ENCODE assay signal across 9 cellular contexts in the genomic region with DNA sequence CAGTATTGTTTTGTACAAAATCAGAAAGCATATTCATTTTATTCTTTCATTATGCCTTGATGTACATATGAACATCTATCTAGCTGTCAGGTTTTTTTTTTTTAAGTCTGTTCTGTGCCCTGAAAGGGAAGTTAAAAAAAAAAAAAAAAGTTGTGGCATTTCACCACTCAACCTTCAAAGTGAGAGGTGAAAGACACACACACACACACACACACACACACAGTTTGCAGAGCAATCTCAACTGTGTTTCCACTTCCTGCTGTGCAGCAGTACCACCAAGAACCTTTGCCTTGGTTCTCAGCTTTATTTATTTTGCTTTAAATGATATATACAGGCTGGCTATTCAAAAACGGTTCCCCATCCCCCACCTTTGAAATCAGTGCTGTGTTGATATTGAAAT.
DNase-seq lines count a peak whose midpoint lies in the region; ATAC-seq lines count a peak whose summit lies in the region.
"Had no signal": no experiment of that assay in that cellular context is flagged by ENCODE, and none has a peak within 500 bp of the region (broad histone marks: within the 10 kb centered on the region; RNA-seq: fewer than 3 reads in every experiment).

No MANE protein-coding gene starts in this region.

- no peaks in the 10 kb centered on the region for H3K36me3 Mint-ChIP-seq in activated naive CD8-positive, alpha-beta T cell treated with anti-CD3 and anti-CD28 coated beads for 36 hours

- peaks cover 1% of the 10 kb centered on the region for H3K9me3 Mint-ChIP-seq in activated naive CD8-positive, alpha-beta T cell treated with anti-CD3 and anti-CD28 coated beads for 36 hours

- H3K27me3 Mint-ChIP-seq in activated naive CD8-positive, alpha-beta T cell treated with anti-CD3 and anti-CD28 coated beads for 36 hours = no peaks in the 10 kb centered on the region

- peak; percentile 57 for DNase-seq in activated CD4-positive, alpha-beta T cell treated with anti-CD3 and anti-CD28 coated beads for 48 hours
- no peak for DNase-seq in activated CD4-positive, alpha-beta T cell treated with anti-CD3 and anti-CD28 coated beads, Interleukin-2, amount 50 U/mL, for 48 hours
- peak; percentile 18 for DNase-seq in T follicular helper cell (ENCODE audit: low read depth)
- peak; percentile 26 for DNase-seq in activated naive CD8-positive, alpha-beta T cell treated with anti-CD3 and anti-CD28 coated beads for 36 hours
- DNase-seq in stimulated activated CD4-positive, alpha-beta T cell treated with anti-CD3 and anti-CD28 coated beads, Interleukin-4, amount 100 ng/mL, for 1 hour = peak; percentile 22
- DNase-seq in NOMO-1 (lab: John Stamatoyannopoulos, UW; ENCODE audit: unreplicated experiment in 2 of 2) = no peak
- DNase-seq in dedifferentiated amniotic fluid mesenchymal stem cell (ENCODE audit: extremely low spot score) = no peak
- DNase-seq: head of caudate nucleus had no signal

- H3K4me3 Mint-ChIP-seq in activated naive CD8-positive, alpha-beta T cell treated with anti-CD3 and anti-CD28 coated beads for 36 hours = no peak overlapping the region

- H3K27ac Mint-ChIP-seq in activated naive CD8-positive, alpha-beta T cell treated with anti-CD3 and anti-CD28 coated beads for 36 hours = peak overlapping the region; percentile 34

- ATAC-seq in GM19395 (IDR thresholded peaks at IDR 0.05; ENCODE audit: unreplicated experiment) = no peak

- H3K4me1 Mint-ChIP-seq in activated naive CD8-positive, alpha-beta T cell treated with anti-CD3 and anti-CD28 coated beads for 36 hours = peaks cover 56% of the 10 kb centered on the region

Comparison
In these comparisons a context has a peak if more than half of its experiments do, and no peak if none do; other contexts are left out.
1. DNase-seq: peak in activated CD4-positive, alpha-beta T cell treated with anti-CD3 and anti-CD28 coated beads for 48 hours (single experiment), T follicular helper cell (single experiment), activated naive CD8-positive, alpha-beta T cell treated with anti-CD3 and anti-CD28 coated beads for 36 hours (single experiment) and stimulated activated CD4-positive, alpha-beta T cell treated with anti-CD3 and anti-CD28 coated beads, Interleukin-4, amount 100 ng/mL, for 1 hour (single experiment); none in activated CD4-positive, alpha-beta T cell treated with anti-CD3 and anti-CD28 coated beads, Interleukin-2, amount 50 U/mL, for 48 hours (0 of 2), NOMO-1 (0 of 2) and dedifferentiated amniotic fluid mesenchymal stem cell (single experiment).